Comparison of ENCODE assay signal across 20 cellular contexts in genomic region chr5:116990010-116990409, GRCh38.
DNase-seq lines count a peak whose midpoint lies in the region; ATAC-seq, FAIRE-seq and TF ChIP-seq lines count a peak whose summit lies in the region.
"Had no signal": no experiment of that assay in that cellular context is flagged by ENCODE, and none has a peak within 500 bp of the region (broad histone marks: within the 10 kb centered on the region; RNA-seq: fewer than 3 reads in every experiment).

No MANE protein-coding gene starts in this region.

- in situ Hi-C loops in GM12878 (cut with MboI), result no loop called here

- RAD21 ChIA-PET in GM12878 (lab: Charles Lee; ENCODE audit: unreplicated experiment), result no interaction called here

- peaks cover 23% of the 10 kb centered on the region for H3K4me1 Mint-ChIP-seq in nephron
- H3K4me1 Mint-ChIP-seq: IgD-negative memory B cell; stimulated activated naive B cell treated with anti-CD40 and anti-IgM and Interleukin-4, amounts not matched to agents 10 μg/mL and 1 μg/mL and 100 μg/mL, for 72 hours had no signal

- H3K36me3 ChIP-seq in BE2C (no peaks in the 10 kb centered on the region), Karpas-422 (ENCODE audit: insufficient read depth, low read length) (no peaks in the 10 kb centered on the region), GM12878 (ENCODE audit: control insufficient read depth in 2 of 2, insufficient read depth in 2 of 2, low read length in 1 of 2) (no peaks in the 10 kb centered on the region)
- H3K36me3 ChIP-seq: neural progenitor cell, tibial artery had no signal

- no peak for TF ChIP-seq RAD21 in GM12878 (IDR thresholded peaks at IDR 0.05; ENCODE audit: insufficient read depth, low read depth, low read length)

- SMC1A ChIA-PET in GM12878 (lab: Charles Lee; ENCODE audit: uncharacterized antibody, unreplicated experiment), result interaction anchor here (1.3 kb wide), 1 partner anchor 9 kb away, joined by 3 read pairs; no protein-coding TSS in a partner anchor

- FAIRE-seq in GM12878 (lab: Jason Lieb, UNC) (no peak), RCC 7860 (lab: Jason Lieb, UNC) (no peak)
- FAIRE-seq: GM19239 had no signal

- H3K27ac Mint-ChIP-seq in nephron, result peak overlapping the region; percentile 56 to 91 (median 80)
- H3K27ac Mint-ChIP-seq: effector memory CD8-positive, alpha-beta T cell; IgD-negative memory B cell; neural progenitor cell; stimulated activated naive B cell treated with anti-CD40 and anti-IgM and Interleukin-4, amounts not matched to agents 10 μg/mL and 1 μg/mL and 100 μg/mL, for 72 hours had no signal

- H3K27me3 Mint-ChIP-seq in nephron (ENCODE audit: low read depth), result no peaks in the 10 kb centered on the region
- H3K27me3 Mint-ChIP-seq: effector memory CD8-positive, alpha-beta T cell; IgD-negative memory B cell; stimulated activated naive B cell treated with anti-CD40 and anti-IgM and Interleukin-4, amounts not matched to agents 10 μg/mL and 1 μg/mL and 100 μg/mL, for 72 hours had no signal

- H2AFZ ChIP-seq in Karpas-422 (ENCODE audit: low read length) (no peak overlapping the region), GM12878 (ENCODE audit: control insufficient read depth, low read depth, low read length) (no peak overlapping the region)
- H2AFZ ChIP-seq: neural progenitor cell had no signal

- 35% methylated on average over 3 of the region's 3 CpGs for WGBS in GM12878 (ENCODE audit: insufficient coverage, insufficient replicate concordance, low lambda C conversion rate, missing lambda C conversion rate)

- TF ChIP-seq CTCF in BE2C (IDR thresholded peaks at IDR 0.05; ENCODE audit: low read depth, low read length), result peak; percentile 20; the same call in 1 of the 2 replicates
- no peak for TF ChIP-seq CTCF in GM12878 (IDR thresholded peaks at IDR 0.05 in 2 of 3, conservative IDR thresholded peaks at IDR 0.05 in 1 of 3; ENCODE audit: control insufficient read depth in 2 of 3, extremely low read depth in 1 of 3, insufficient read depth in 1 of 3, low read depth in 3 of 3, low read length in 3 of 3)
- TF ChIP-seq CTCF in nephron (IDR thresholded peaks at IDR 0.05; ENCODE audit: unreplicated experiment in 3 of 3), result no peak
- TF ChIP-seq CTCF in foreskin fibroblast (IDR thresholded peaks at IDR 0.05; ENCODE audit: low read depth, low read length), result no peak

- no peak for TF ChIP-seq EP300 in GM12878 (IDR thresholded peaks at IDR 0.05; ENCODE audit: borderline replicate concordance in 1 of 2, control insufficient read depth in 1 of 2, low read depth in 2 of 2, low read length in 2 of 2)

- no peaks in the 10 kb centered on the region for H3K9me3 ChIP-seq in BE2C
- H3K9me3 ChIP-seq in Karpas-422 (ENCODE audit: low read length), result no peaks in the 10 kb centered on the region
- no peaks in the 10 kb centered on the region; the same call in 2 of the 3 replicates for H3K9me3 ChIP-seq in GM12878 (replicated peaks; ENCODE audit: control insufficient read depth, insufficient read depth, low read length)
- H3K9me3 ChIP-seq: tibial artery had no signal

- intact Hi-C loops in GM12878 (cut with micrococcal nuclease; ENCODE audit: unreplicated experiment), result no loop called here

- peaks cover 13% of the 10 kb centered on the region for H3K4me1 ChIP-seq in BE2C
- peaks cover 19% of the 10 kb centered on the region for H3K4me1 ChIP-seq in Karpas-422 (ENCODE audit: low read length)
- no peaks in the 10 kb centered on the region for H3K4me1 ChIP-seq in GM12878 (ENCODE audit: control insufficient read depth, insufficient read depth, low read length)
- H3K4me1 ChIP-seq: neural progenitor cell, tibial artery had no signal

- ATAC-seq in GM12878, result peak; percentile 70
- ATAC-seq: effector memory CD8-positive, alpha-beta T cell; HCT116; stimulated activated naive B cell treated with anti-CD40 and anti-IgM and Interleukin-4, amounts not matched to agents 10 μg/mL and 1 μg/mL and 100 μg/mL, for 72 hours had no signal

- no peaks in the 10 kb centered on the region for H3K9me2 ChIP-seq in Karpas-422 (replicated peaks; ENCODE audit: insufficient read depth, low read length)

- no peak for TF ChIP-seq POLR2A in GM12878 (IDR thresholded peaks at IDR 0.05; ENCODE audit: low read depth, low read length)

- H3K79me2 ChIP-seq in Karpas-422 (ENCODE audit: low read length) (no peaks in the 10 kb centered on the region), GM12878 (ENCODE audit: control insufficient read depth, insufficient read depth, low read length) (no peaks in the 10 kb centered on the region)

- H3K36me3 Mint-ChIP-seq in nephron (ENCODE audit: low read depth), result no peaks in the 10 kb centered on the region
- H3K36me3 Mint-ChIP-seq: IgD-negative memory B cell; neural progenitor cell; stimulated activated naive B cell treated with anti-CD40 and anti-IgM and Interleukin-4, amounts not matched to agents 10 μg/mL and 1 μg/mL and 100 μg/mL, for 72 hours had no signal

- H3K27me3 ChIP-seq in BE2C (no peaks in the 10 kb centered on the region; the same call in 1 of the 2 replicates), Karpas-422 (ENCODE audit: low read length) (no peaks in the 10 kb centered on the region), GM12878 (replicated peaks in 1 of 2; ENCODE audit: control insufficient read depth in 2 of 2, insufficient read depth in 2 of 2, low read length in 1 of 2) (no peaks in the 10 kb centered on the region)
- H3K27me3 ChIP-seq: neural progenitor cell, tibial artery had no signal

- H3K4me3 ChIP-seq in BE2C (ENCODE audit: low read depth, low read length) (no peak overlapping the region), Karpas-422 (ENCODE audit: low read length) (no peak overlapping the region), GM12878 (no peak overlapping the region), foreskin fibroblast (ENCODE audit: low read depth in 1 of 2, low read length in 2 of 2) (no peak overlapping the region)
- H3K4me3 ChIP-seq: neural progenitor cell, tibial artery had no signal

- peak overlapping the region in 1 of 3 experiments; percentile 57 for H3K4me3 Mint-ChIP-seq in nephron
- H3K4me3 Mint-ChIP-seq: effector memory CD8-positive, alpha-beta T cell; IgD-negative memory B cell; neural progenitor cell; stimulated activated naive B cell treated with anti-CD40 and anti-IgM and Interleukin-4, amounts not matched to agents 10 μg/mL and 1 μg/mL and 100 μg/mL, for 72 hours had no signal

- H3K27ac ChIP-seq in Karpas-422 (ENCODE audit: low read length), result no peak overlapping the region
- no peak overlapping the region for H3K27ac ChIP-seq in GM12878 (ENCODE audit: control insufficient read depth, insufficient read depth)
- H3K27ac ChIP-seq: neural progenitor cell, tibial artery had no signal

- POLR2A ChIA-PET in GM12878 (lab: Charles Lee), result no interaction called here

- H4K20me1 ChIP-seq in Karpas-422 (ENCODE audit: insufficient read depth, low read depth, low read length) (no peaks in the 10 kb centered on the region), GM12878 (ENCODE audit: control insufficient read depth, insufficient read depth) (no peaks in the 10 kb centered on the region)

- H3K4me2 ChIP-seq in Karpas-422 (ENCODE audit: low read depth, low read length, poor library complexity, severe bottlenecking) (peak overlapping the region; percentile 24), GM12878 (ENCODE audit: control insufficient read depth, insufficient read depth) (no peak overlapping the region)
- H3K4me2 ChIP-seq: neural progenitor cell had no signal

- CTCF ChIA-PET in GM12878 (lab: Yijun Ruan, JAX), result no interaction called here

- H3K9ac ChIP-seq in Karpas-422 (ENCODE audit: low read length) (no peak overlapping the region), GM12878 (ENCODE audit: control insufficient read depth, insufficient read depth, low read length) (no peak overlapping the region)
- H3K9ac ChIP-seq: neural progenitor cell had no signal

- no TSS peak for BruUV-seq in GM12878 (replicated peaks; lab: Mats Ljungman, UMichigan)

- peaks cover 2% of the 10 kb centered on the region for H3K9me3 Mint-ChIP-seq in nephron
- H3K9me3 Mint-ChIP-seq: effector memory CD8-positive, alpha-beta T cell; IgD-negative memory B cell; stimulated activated naive B cell treated with anti-CD40 and anti-IgM and Interleukin-4, amounts not matched to agents 10 μg/mL and 1 μg/mL and 100 μg/mL, for 72 hours had no signal

- DNase-seq in BE2C (peak; percentile 39), Karpas-422 (peak; percentile 89), GM12878 (ENCODE audit: low read depth, low spot score) (no peak), NOMO-1 (lab: John Stamatoyannopoulos, UW; ENCODE audit: unreplicated experiment in 2 of 2) (no peak), RCC 7860 (ENCODE audit: low spot score) (no peak), foreskin fibroblast (no peak)
- no peak for DNase-seq in central memory CD4-positive, alpha-beta T cell
- DNase-seq: activated CD4-positive, alpha-beta T cell treated with anti-CD3 and anti-CD28 coated beads, Interleukin-2, amount 50 U/mL, for 1 hour; amniotic stem cell; effector memory CD8-positive, alpha-beta T cell; MM.1S; NCI-H2081 treated with DMSO at 0.1 percent for 48 hours; NK-92 treated with Interleukin-12 subunit alpha and Interleukin-12 subunit beta, amount 100 ng/mL, for 24 hours; stimulated activated naive B cell treated with anti-CD40 and anti-IgM and Interleukin-4, amounts not matched to agents 10 μg/mL and 1 μg/mL and 100 μg/mL, for 72 hours; tibial artery had no signal

TF ChIP-seq in GM12878, 131 proteins besides CTCF, POLR2A, EP300 and RAD21 (continues in another document):
- TF ChIP-seq TCF7 (IDR thresholded peaks at IDR 0.05; ENCODE audit: borderline replicate concordance), result no peak

Comparison
In these comparisons a context has a peak if more than half of its experiments do, and no peak if none do; other contexts are left out.
1. DNase-seq: peak in BE2C (single experiment) and Karpas-422 (single experiment); none in GM12878 (single experiment), central memory CD4-positive, alpha-beta T cell (single experiment), NOMO-1 (0 of 2), RCC 7860 (single experiment) and foreskin fibroblast (0 of 2).